ENCODE assay signal across 15 cellular contexts in the genomic region with DNA sequence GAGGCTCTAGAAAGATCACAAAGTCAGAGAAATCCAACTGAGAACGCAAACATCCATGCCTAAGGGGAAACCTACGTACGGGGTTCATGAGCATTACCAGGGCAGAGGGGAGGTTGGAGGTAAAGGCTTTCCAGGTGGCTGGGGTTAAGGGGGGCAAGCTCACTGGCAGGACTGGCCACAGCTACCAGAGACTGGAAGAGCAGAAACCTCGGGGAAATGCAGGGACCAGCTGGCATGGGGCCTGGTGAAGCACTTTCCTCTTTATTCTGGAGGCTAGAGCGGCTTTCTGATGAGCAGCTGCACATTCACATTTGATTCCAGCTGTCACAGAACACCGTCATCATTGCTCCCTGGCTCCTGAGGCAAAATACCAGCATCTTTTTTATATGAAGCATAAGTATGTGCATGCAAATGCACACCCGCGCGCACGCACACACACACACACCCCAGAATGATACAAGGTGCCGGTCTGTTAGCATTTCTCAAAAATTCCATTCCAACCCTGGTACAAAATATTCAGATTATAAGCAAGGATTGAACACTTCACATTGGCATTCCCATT. TPM values are rescaled to one million over a fixed set of nuclear protein-coding genes. Genes with fewer than 3 reads are reported as not detected.
DNase-seq lines count a peak whose midpoint lies in the region; ATAC-seq and TF ChIP-seq lines count a peak whose summit lies in the region.
"Had no signal": no experiment of that assay in that cellular context is flagged by ENCODE, and none has a peak within 500 bp of the region (broad histone marks: within the 10 kb centered on the region; RNA-seq: fewer than 3 reads in every experiment).

No MANE protein-coding gene starts in this region.

- WGBS in tibial nerve, 2 donors, result 92 to 93% methylated on average over 11 of the region's 11 CpGs

- H3K4me3 ChIP-seq in left lung, result no peak overlapping the region
- H3K4me3 ChIP-seq in colonic mucosa, result no peak overlapping the region
- no peak overlapping the region for H3K4me3 ChIP-seq in tibial nerve

- intact Hi-C loops in left lung (cut with DNase I) (no loop called here), colonic mucosa (cut with DNase I) (no loop called here)

- H3K9ac ChIP-seq in colonic mucosa (ENCODE audit: low read depth in 2 of 2, low read length in 2 of 2), result no peak overlapping the region

- no peak for TF ChIP-seq EP300 in tibial nerve (IDR thresholded peaks at IDR 0.05)

- DNase-seq in NCI-H1694 (lab: John Stamatoyannopoulos, UW) (peak; percentile 2), NCI-H2171 treated with DMSO at 0.1 percent for 48 hours (lab: John Stamatoyannopoulos, UW) (peak; percentile 72), left lung (peak in 1 of 2 donors; percentile 43), retina (peak; percentile 60), colonic mucosa (no peak), tibial nerve (ENCODE audit: low spot score in 2 of 2) (no peak)
- DNase-seq in effector CD4-positive, alpha-beta T cell, result no peak
- DNase-seq: BE2C; CD4-positive, alpha-beta memory T cell; GOT3; KBM-7; SHP77 treated with DMSO at 0.1 percent for 48 hours had no signal

- H3K9me3 ChIP-seq in left lung, result no peaks in the 10 kb centered on the region
- H3K9me3 ChIP-seq in colonic mucosa, result no peaks in the 10 kb centered on the region
- no peaks in the 10 kb centered on the region for H3K9me3 ChIP-seq in tibial nerve
- H3K9me3 ChIP-seq: BE2C had no signal

- no peaks in the 10 kb centered on the region for H3K36me3 ChIP-seq in left lung
- H3K36me3 ChIP-seq in colonic mucosa, result no peaks in the 10 kb centered on the region
- no peaks in the 10 kb centered on the region for H3K36me3 ChIP-seq in tibial nerve
- H3K36me3 ChIP-seq: BE2C had no signal

- peaks cover 4 to 5% of the 10 kb centered on the region in 2 donors for H3K4me1 ChIP-seq in left lung
- H3K4me1 ChIP-seq in colonic mucosa, result no peaks in the 10 kb centered on the region
- peaks cover 0 to 31% (median under 1%) of the 10 kb centered on the region in 4 donors for H3K4me1 ChIP-seq in tibial nerve
- H3K4me1 ChIP-seq: BE2C had no signal

- ATAC-seq in left lung (peak; percentile 58), GM18867 (IDR thresholded peaks at IDR 0.05; ENCODE audit: unreplicated experiment) (no peak)

- no peak for TF ChIP-seq POLR2A in tibial nerve (IDR thresholded peaks at IDR 0.05)

- no peaks in the 10 kb centered on the region for H3K27me3 ChIP-seq in left lung
- no peaks in the 10 kb centered on the region for H3K27me3 ChIP-seq in colonic mucosa
- H3K27me3 ChIP-seq in tibial nerve, result no peaks in the 10 kb centered on the region
- H3K27me3 ChIP-seq: BE2C had no signal

- TF ChIP-seq CTCF in left lung (IDR thresholded peaks at IDR 0.05) (no peak), colonic mucosa (IDR thresholded peaks at IDR 0.05) (no peak), tibial nerve (IDR thresholded peaks at IDR 0.05) (no peak)

- peak overlapping the region in 1 of 2 donors; percentile 56 for H3K27ac ChIP-seq in left lung
- H3K27ac ChIP-seq in colonic mucosa, result no peak overlapping the region
- no peak overlapping the region for H3K27ac ChIP-seq in tibial nerve
- H3K27ac ChIP-seq: HL-60 had no signal

RNA-seq across cellular contexts. Expression of a gene that starts 28.7 kb away (rescaled TPM):
- total RNA-seq in left lung, result not detected
- total RNA-seq in colonic mucosa, result not detected
- not detected for total RNA-seq in tibial nerve
- total RNA-seq: CD4-positive, alpha-beta memory T cell; Daoy had no signal

Comparison
In these comparisons a context has a peak if more than half of its experiments do, and no peak if none do; other contexts are left out.
1. DNase-seq: peak in NCI-H1694 (single experiment), NCI-H2171 treated with DMSO at 0.1 percent for 48 hours (single experiment) and retina (single experiment); none in colonic mucosa (single experiment), tibial nerve (0 of 2) and effector CD4-positive, alpha-beta T cell (single experiment).